Comparison of ENCODE assay signal across 19 cellular contexts in the genomic region with DNA sequence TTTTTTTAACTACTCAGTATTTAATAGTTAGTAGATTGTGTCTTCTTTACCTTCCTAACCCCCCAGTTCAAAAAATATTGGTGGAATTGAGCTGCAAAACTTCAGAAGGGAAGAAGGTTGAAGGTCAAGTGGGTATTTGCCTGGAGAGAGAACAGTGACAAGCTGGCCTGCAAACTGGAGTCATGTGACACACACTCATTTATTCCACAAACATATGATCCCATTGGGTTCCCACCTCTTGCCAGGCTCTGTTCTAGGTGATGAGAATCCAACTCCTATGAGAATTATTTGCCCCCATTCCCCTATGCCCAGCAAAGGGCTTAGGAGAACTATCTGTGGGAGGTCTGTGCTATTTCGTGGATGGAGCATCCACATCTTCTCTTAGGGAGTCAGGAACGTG. TPM values are rescaled to one million over a fixed set of nuclear protein-coding genes. Genes with fewer than 3 reads are reported as not detected.
"Had no signal": no experiment of that assay in that cellular context is flagged by ENCODE, and none has a peak within 500 bp of the region (broad histone marks: within the 10 kb centered on the region; RNA-seq: fewer than 3 reads in every experiment).

No MANE protein-coding gene starts in this region.

- DNase-seq: activated CD4-positive, alpha-beta T cell treated with anti-CD3 and anti-CD28 coated beads, Interleukin-2, amount 50 U/mL, for 4 hours; activated CD4-positive, CD25-positive, alpha-beta regulatory T cell treated with anti-CD3 and anti-CD28 coated beads, Interleukin-2, amount 50 U/mL, for 72 hours; activated T-cell treated with anti-CD3 and anti-CD28 coated beads, Interleukin-2, amount 50 U/mL, for 1 hour; body of pancreas; cerebellar nuclear complex; dermis blood vessel endothelial cell; head of caudate nucleus; islet precursor cell; lower lobe of right lung; mucosa of descending colon; occipital lobe; psoas muscle; stimulated activated CD4-positive, alpha-beta T cell treated with anti-CD3 and anti-CD28 coated beads, Interleukin-15, amount 100 ng/mL, for 24 hours; stimulated activated CD4-positive, alpha-beta T cell treated with anti-CD3 and anti-CD28 coated beads, Interleukin-4, amount 100 ng/mL, for 24 hours; SW 1271; testis had no signal

- H3K27me3 Mint-ChIP-seq: activated naive CD4-positive, alpha-beta T cell treated with anti-CD3 and anti-CD28 coated beads, Interleukin-2, amount 50 U/mL, for 24 hours; natural killer cell treated with Interleukin-12 subunit alpha and Interleukin-12 subunit beta and Interleukin-15 and Interleukin-18, amount 100 ng/mL, for 72 hours; stimulated activated naive CD8-positive, alpha-beta T cell treated with anti-CD3 and anti-CD28 coated beads, Interleukin-15, Interleukin-2, amounts not matched to agents 100 ng/mL and 50 ng/mL, for 24 hours had no signal

- H3K27ac Mint-ChIP-seq: activated naive CD4-positive, alpha-beta T cell treated with anti-CD3 and anti-CD28 coated beads, Interleukin-2, amount 50 U/mL, for 24 hours; natural killer cell treated with Interleukin-12 subunit alpha and Interleukin-12 subunit beta and Interleukin-15 and Interleukin-18, amount 100 ng/mL, for 72 hours; stimulated activated naive CD8-positive, alpha-beta T cell treated with anti-CD3 and anti-CD28 coated beads, Interleukin-15, Interleukin-2, amounts not matched to agents 100 ng/mL and 50 ng/mL, for 24 hours had no signal

- H3K4me3 ChIP-seq: body of pancreas, lower lobe of right lung, mucosa of descending colon, psoas muscle, testis had no signal

- H3K27ac ChIP-seq: body of pancreas, lower lobe of right lung, psoas muscle had no signal

- H3K9me3 ChIP-seq: body of pancreas, lower lobe of right lung, mucosa of descending colon, psoas muscle, testis had no signal

- H3K36me3 ChIP-seq: lower lobe of right lung had no signal

- H3K9me3 Mint-ChIP-seq: activated naive CD4-positive, alpha-beta T cell treated with anti-CD3 and anti-CD28 coated beads, Interleukin-2, amount 50 U/mL, for 24 hours; stimulated activated naive CD8-positive, alpha-beta T cell treated with anti-CD3 and anti-CD28 coated beads, Interleukin-15, Interleukin-2, amounts not matched to agents 100 ng/mL and 50 ng/mL, for 24 hours had no signal

- H3K4me3 Mint-ChIP-seq: activated naive CD4-positive, alpha-beta T cell treated with anti-CD3 and anti-CD28 coated beads, Interleukin-2, amount 50 U/mL, for 24 hours; natural killer cell treated with Interleukin-12 subunit alpha and Interleukin-12 subunit beta and Interleukin-15 and Interleukin-18, amount 100 ng/mL, for 72 hours; stimulated activated naive CD8-positive, alpha-beta T cell treated with anti-CD3 and anti-CD28 coated beads, Interleukin-15, Interleukin-2, amounts not matched to agents 100 ng/mL and 50 ng/mL, for 24 hours had no signal

- ATAC-seq: body of pancreas; lower lobe of right lung; mucosa of descending colon; natural killer cell treated with Interleukin-12 subunit alpha and Interleukin-12 subunit beta and Interleukin-15 and Interleukin-18, amount 100 ng/mL, for 72 hours; psoas muscle had no signal

- H3K27me3 ChIP-seq: body of pancreas, testis had no signal

RNA-seq across cellular contexts. Expression of gene HCRTR1, which starts 30.7 kb away (rescaled TPM):
- total RNA-seq: body of pancreas; lower lobe of right lung; mucosa of descending colon; natural killer cell treated with Interleukin-12 subunit alpha and Interleukin-12 subunit beta and Interleukin-15 and Interleukin-18, amount 100 ng/mL, for 72 hours had no signal
